Comparison of ENCODE assay signal across 1 cellular context in the genomic region with DNA sequence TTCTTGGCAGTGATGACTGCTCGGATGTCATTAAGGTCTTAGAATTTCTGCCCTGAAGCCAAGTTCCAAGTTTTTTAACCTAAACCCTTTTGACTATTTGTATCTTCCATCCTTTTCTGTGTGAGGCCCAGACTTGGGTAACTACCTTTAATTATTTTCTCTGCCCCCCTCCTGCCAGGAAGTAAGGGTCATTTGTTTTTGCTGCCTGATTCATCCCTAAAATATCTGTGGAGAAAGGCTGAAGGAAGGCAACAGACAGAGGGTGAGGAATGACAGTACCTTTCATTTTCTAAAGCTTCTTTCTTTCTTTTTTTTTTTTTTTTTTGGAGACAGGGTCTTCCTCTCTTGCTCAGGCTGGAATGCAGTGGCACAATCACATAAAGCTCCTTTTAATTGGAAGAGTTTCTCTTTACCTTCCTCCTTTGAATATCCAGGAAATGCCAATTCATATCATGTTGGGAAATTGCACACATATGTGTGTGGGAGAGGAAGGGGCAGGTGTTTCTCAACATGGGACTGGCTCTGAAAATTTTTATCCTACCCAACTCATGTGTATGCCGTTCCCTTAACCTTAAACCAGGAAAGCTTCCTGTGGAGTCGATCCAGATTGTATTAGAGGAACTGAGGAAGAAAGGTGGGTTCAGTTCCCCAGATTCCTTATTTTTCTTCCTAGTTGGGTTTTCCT.
TF ChIP-seq lines count a peak whose summit lies in the region.

No MANE protein-coding gene starts in this region.

TF ChIP-seq in HCT116, 20 proteins besides CTCF, POLR2A, EP300 and RAD21 (continued from another document):
- TF ChIP-seq, protein P1, sequence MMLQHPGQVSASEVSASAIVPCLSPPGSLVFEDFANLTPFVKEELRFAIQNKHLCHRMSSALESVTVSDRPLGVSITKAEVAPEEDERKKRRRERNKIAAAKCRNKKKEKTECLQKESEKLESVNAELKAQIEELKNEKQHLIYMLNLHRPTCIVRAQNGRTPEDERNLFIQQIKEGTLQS (IDR thresholded peaks at IDR 0.05): no peak
- TF ChIP-seq JUND (IDR thresholded peaks at IDR 0.05) (no peak), SRF (IDR thresholded peaks at IDR 0.05; ENCODE audit: low read depth) (no peak), ZFX (IDR thresholded peaks at IDR 0.05) (no peak), ZNF274 (IDR thresholded peaks at IDR 0.05; ENCODE audit: low read depth, low read length) (no peak), YY1 (IDR thresholded peaks at IDR 0.05; ENCODE audit: extremely low read depth, insufficient replicate concordance, low read depth, low read length) (no peak), TCF7L2 (IDR thresholded peaks at IDR 0.05; ENCODE audit: borderline replicate concordance, extremely low read depth, insufficient read depth, insufficient read length) (no peak), CEBPB (IDR thresholded peaks at IDR 0.05; ENCODE audit: low read depth) (no peak), POLR2AphosphoS5 (IDR thresholded peaks at IDR 0.05; ENCODE audit: low read depth, low read length) (no peak)
TF ChIP-seq in HCT116: peak in this region for 0.
